ENCODE assay signal across 9 cellular contexts in the genomic region with DNA sequence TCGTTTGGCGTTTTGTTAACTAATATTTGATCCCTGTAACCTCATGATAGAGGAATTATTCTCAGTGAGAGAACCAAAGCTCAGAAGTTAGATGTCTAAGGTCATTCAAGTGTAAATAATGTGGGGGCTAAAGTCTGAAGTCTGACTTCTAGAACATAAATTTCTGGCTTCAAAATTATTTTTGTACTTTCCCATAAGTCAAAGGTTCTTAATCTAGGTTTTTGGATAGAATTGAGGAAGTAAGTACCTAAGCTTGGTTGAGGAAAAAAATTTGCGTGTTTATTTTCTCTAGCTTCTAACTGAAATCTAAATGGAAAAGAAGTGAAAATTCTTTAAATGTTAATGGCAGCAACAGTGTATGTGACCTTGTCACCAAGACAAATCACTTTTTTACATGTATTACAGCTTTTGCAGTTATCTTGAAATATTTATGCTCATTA. TPM values are rescaled to one million over a fixed set of nuclear protein-coding genes. Genes with fewer than 3 reads are reported as not detected.
A peak's percentile ranks its signal among the peaks of the same experiment; 100 is the strongest.
DNase-seq lines count a peak whose midpoint lies in the region; ATAC-seq, FAIRE-seq and TF ChIP-seq lines count a peak whose summit lies in the region.
"Had no signal": no experiment of that assay in that cellular context is flagged by ENCODE, and none has a peak within 500 bp of the region (broad histone marks: within the 10 kb centered on the region; RNA-seq: fewer than 3 reads in every experiment).

No MANE protein-coding gene starts in this region.

- H3K9me3 Mint-ChIP-seq in progenitor cell of endocrine pancreas (ENCODE audit: low read depth), result peaks cover 5% of the 10 kb centered on the region

- peaks cover 16% of the 10 kb centered on the region for H3K4me1 Mint-ChIP-seq in progenitor cell of endocrine pancreas (ENCODE audit: low read depth)

- no peaks in the 10 kb centered on the region for H3K9me3 ChIP-seq in OCI-LY7 (ENCODE audit: low read length)
- H3K9me3 ChIP-seq in endocrine pancreas (ENCODE audit: control insufficient read depth, low read length), result no peaks in the 10 kb centered on the region

- H4K20me1 ChIP-seq in OCI-LY7 (ENCODE audit: insufficient read depth, low read length), result peaks cover 22% of the 10 kb centered on the region

- peak overlapping the region; percentile 4 for H3K27ac ChIP-seq in OCI-LY7 (ENCODE audit: low read depth, low read length, poor library complexity, severe bottlenecking)

- no peak overlapping the region for H3K9ac ChIP-seq in endocrine pancreas (ENCODE audit: control insufficient read depth, insufficient read depth, low read length)

- H3K4me1 ChIP-seq in OCI-LY7 (ENCODE audit: insufficient read depth, low read length, poor library complexity, severe bottlenecking) (peaks cover 12% of the 10 kb centered on the region), endocrine pancreas (ENCODE audit: control insufficient read depth, insufficient read depth, low read length) (peaks cover 17% of the 10 kb centered on the region)

- FAIRE-seq in urothelium cell line (lab: Jason Lieb, UNC), result no peak

- POLR2A ChIA-PET in OCI-LY7 (lab: Charles Lee), result interaction anchor here (0.5 to 1.4 kb wide), 3 partner anchors 15 to 290 kb away, joined by 3 to 4 read pairs (median 4); no protein-coding TSS in a partner anchor

- peak overlapping the region; percentile 98 for H3K4me3 Mint-ChIP-seq in progenitor cell of endocrine pancreas (ENCODE audit: low read depth)

- ATAC-seq in omental fat pad (ENCODE audit: low FRiP score) (no peak), GM19463 (IDR thresholded peaks at IDR 0.05; ENCODE audit: unreplicated experiment) (no peak)

- peaks cover 2% of the 10 kb centered on the region for H3K36me3 Mint-ChIP-seq in progenitor cell of endocrine pancreas (ENCODE audit: insufficient read depth)

- H3K27me3 ChIP-seq in GM06990 (replicated peaks; ENCODE audit: control insufficient read depth, insufficient read depth, low read length) (no peaks in the 10 kb centered on the region), endocrine pancreas (ENCODE audit: control insufficient read depth, insufficient read depth, low read length) (no peaks in the 10 kb centered on the region)

- H3K27me3 Mint-ChIP-seq in progenitor cell of endocrine pancreas, result no peaks in the 10 kb centered on the region

- no peak for TF ChIP-seq CTCF in GM06990 (IDR thresholded peaks at IDR 0.05; ENCODE audit: insufficient read depth, low read length, poor library complexity, severe bottlenecking)
- no peak for TF ChIP-seq CTCF in OCI-LY7 (conservative IDR thresholded peaks at IDR 0.05; ENCODE audit: low read length)
- TF ChIP-seq CTCF in progenitor cell of endocrine pancreas (IDR thresholded peaks at IDR 0.05; ENCODE audit: unreplicated experiment), result no peak
- no peak for TF ChIP-seq CTCF in omental fat pad (IDR thresholded peaks at IDR 0.05)

- no TSS peak for BruUV-seq in OCI-LY7 (replicated peaks; lab: Mats Ljungman, UMichigan)

- H3K9me2 ChIP-seq in OCI-LY7 (ENCODE audit: insufficient read depth, low read length), result no peaks in the 10 kb centered on the region

- CTCF ChIA-PET in OCI-LY7 (lab: Charles Lee; ENCODE audit: unreplicated experiment), result no interaction called here

- intact Hi-C loops in OCI-LY7 (cut with micrococcal nuclease; ENCODE audit: unreplicated experiment), result loop anchor here (5.0 kb wide), 1 partner anchor 181 kb away; no protein-coding TSS in a partner anchor

- peak overlapping the region; percentile 71 for H3K4me3 ChIP-seq in GM06990 (replicated peaks; ENCODE audit: low read depth, low read length)
- H3K4me3 ChIP-seq in OCI-LY7 (ENCODE audit: low read depth, low read length, poor library complexity, severe bottlenecking), result peak overlapping the region; percentile 85
- peak overlapping the region; percentile 97 for H3K4me3 ChIP-seq in endocrine pancreas (ENCODE audit: control insufficient read depth, insufficient read depth, low read length)

- peak overlapping the region; percentile 98 for H3K27ac Mint-ChIP-seq in progenitor cell of endocrine pancreas

- H3K4me2 ChIP-seq in OCI-LY7 (ENCODE audit: low read length), result peak overlapping the region; percentile 86

- peaks cover 71% of the 10 kb centered on the region for H3K79me2 ChIP-seq in OCI-LY7 (ENCODE audit: insufficient read depth, low read depth, low read length)

- H2AFZ ChIP-seq in OCI-LY7 (ENCODE audit: low read length), result no peak overlapping the region

- H3K36me3 ChIP-seq in GM06990 (ENCODE audit: control insufficient read depth, insufficient read depth, low read length) (no peaks in the 10 kb centered on the region), OCI-LY7 (ENCODE audit: insufficient read depth, low read length) (peaks cover 24% of the 10 kb centered on the region), endocrine pancreas (ENCODE audit: control insufficient read depth, insufficient read depth, low read length) (no peaks in the 10 kb centered on the region)

- DNase-seq in GM06990 (ENCODE audit: extremely low read depth, insufficient read length) (no peak), OCI-LY7 (ENCODE audit: low spot score) (peak; percentile 25), progenitor cell of endocrine pancreas (ENCODE audit: low spot score, unreplicated experiment) (no peak), omental fat pad (ENCODE audit: low spot score) (no peak), urothelium cell line (ENCODE audit: low spot score) (no peak), germinal center (ENCODE audit: low spot score) (no peak)

RNA-seq across cellular contexts. Expression of a gene that starts 2.3 kb away (rescaled TPM):
- total RNA-seq in OCI-LY7 (2014; rRNA removed; shearing (Covaris generic)), result 32.9 and 35.0 TPM in 2 replicates
- total RNA-seq in OCI-LY7 (2022), result 69.6 and 84.1 TPM in 2 replicates
- 58.5 and 64.2 TPM in 2 replicates for total RNA-seq in progenitor cell of endocrine pancreas
- total RNA-seq in omental fat pad, result 10 to 100 TPM; 44.5 to 81.5 (median 58.4) TPM

RNA-seq across cellular contexts. Expression of a gene that starts 6.6 kb away (rescaled TPM):
- total RNA-seq in OCI-LY7 (2014; rRNA removed; shearing (Covaris generic)), result not detected in 2 replicates
- not detected in 2 replicates for total RNA-seq in OCI-LY7 (2022)
- total RNA-seq in progenitor cell of endocrine pancreas, result not detected in 2 replicates
- total RNA-seq in omental fat pad, result not detected
- total RNA-seq: RPMI7951 had no signal
